Comparison of ENCODE assay signal across 22 cellular contexts in the genomic region with DNA sequence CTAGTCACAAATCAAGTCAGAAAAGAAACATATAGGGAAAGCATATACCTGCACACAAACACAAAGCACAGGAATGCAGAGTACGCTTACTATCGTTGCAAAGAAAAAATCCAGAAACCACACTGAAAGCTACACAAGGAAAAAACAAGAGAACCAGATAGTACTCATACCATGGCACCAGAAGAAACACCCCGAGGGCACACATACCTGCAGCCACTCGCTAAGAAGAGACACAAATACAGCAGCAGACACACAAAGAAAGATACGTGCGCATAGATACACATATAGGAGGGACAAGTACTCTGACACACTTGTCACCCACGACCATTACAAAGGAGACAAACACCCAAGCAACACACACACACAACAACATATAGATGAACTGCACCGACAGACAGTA. TPM values are rescaled to one million over a fixed set of nuclear protein-coding genes. Genes with fewer than 3 reads are reported as not detected.
"Had no signal": no experiment of that assay in that cellular context is flagged by ENCODE, and none has a peak within 500 bp of the region (broad histone marks: within the 10 kb centered on the region; RNA-seq: fewer than 3 reads in every experiment).

No MANE protein-coding gene starts in this region.

- DNase-seq: activated B cell treated with CpG ODN at 0.5 μM for 24 hours; activated CD4-positive, alpha-beta memory T cell treated with anti-CD3 and anti-CD28 coated beads for 36 hours; activated effector memory CD4-positive, alpha-beta T cell treated with Interleukin-2 at 50 U/mL for 16 hours; activated T-cell treated with anti-CD3 and anti-CD28 coated beads, Interleukin-2, amount 50 U/mL, for 4 hours; dorsolateral prefrontal cortex; left ventricle myocardium superior; mesenchymal stem cell; nephron progenitor cell; SIG-M5; stimulated activated naive CD8-positive, alpha-beta T cell treated with anti-CD3 and anti-CD28 coated beads, Interleukin-15, amount 100 ng/mL, for 72 hours; T-helper 17 cell; testis had no signal

- H3K9me3 Mint-ChIP-seq: activated B cell treated with CpG ODN at 0.5 μM for 24 hours; activated CD4-positive, alpha-beta memory T cell treated with anti-CD3 and anti-CD28 coated beads for 36 hours; activated T-cell treated with anti-CD3 and anti-CD28 coated beads, Interleukin-2, amount 50 U/mL, for 4 hours; stimulated activated naive CD8-positive, alpha-beta T cell treated with anti-CD3 and anti-CD28 coated beads, Interleukin-15, amount 100 ng/mL, for 72 hours had no signal

- H3K27ac Mint-ChIP-seq: activated B cell treated with CpG ODN at 0.5 μM for 24 hours; activated CD4-positive, alpha-beta memory T cell treated with anti-CD3 and anti-CD28 coated beads for 36 hours; nephron progenitor cell; stimulated activated naive CD8-positive, alpha-beta T cell treated with anti-CD3 and anti-CD28 coated beads, Interleukin-15, amount 100 ng/mL, for 72 hours; T-helper 17 cell had no signal

- H3K27me3 Mint-ChIP-seq: activated B cell treated with CpG ODN at 0.5 μM for 24 hours; activated CD4-positive, alpha-beta memory T cell treated with anti-CD3 and anti-CD28 coated beads for 36 hours; stimulated activated naive CD8-positive, alpha-beta T cell treated with anti-CD3 and anti-CD28 coated beads, Interleukin-15, amount 100 ng/mL, for 72 hours; T-helper 17 cell had no signal

- FAIRE-seq: astrocyte, TTC549 had no signal

- ATAC-seq: activated T-cell treated with anti-CD3 and anti-CD28 coated beads, Interleukin-2, amount 50 U/mL, for 4 hours; esophagus mucosa; left ventricle myocardium superior; sciatic nerve; stimulated activated naive CD8-positive, alpha-beta T cell treated with anti-CD3 and anti-CD28 coated beads, Interleukin-15, amount 100 ng/mL, for 72 hours; T-helper 17 cell had no signal

- H3K4me3 Mint-ChIP-seq: activated B cell treated with CpG ODN at 0.5 μM for 24 hours; activated CD4-positive, alpha-beta memory T cell treated with anti-CD3 and anti-CD28 coated beads for 36 hours; activated T-cell treated with anti-CD3 and anti-CD28 coated beads, Interleukin-2, amount 50 U/mL, for 4 hours; nephron progenitor cell; stimulated activated naive CD8-positive, alpha-beta T cell treated with anti-CD3 and anti-CD28 coated beads, Interleukin-15, amount 100 ng/mL, for 72 hours; T-helper 17 cell had no signal

RNA-seq across cellular contexts. Expression of a gene that starts 1.4 kb away (rescaled TPM):
- total RNA-seq: cardiac muscle cell, osteocyte had no signal

RNA-seq across cellular contexts. Expression of a gene that starts 59.7 kb away (rescaled TPM):
- total RNA-seq: activated B cell treated with CpG ODN at 0.5 μM for 24 hours; activated CD4-positive, alpha-beta memory T cell treated with anti-CD3 and anti-CD28 coated beads for 36 hours; activated T-cell treated with anti-CD3 and anti-CD28 coated beads, Interleukin-2, amount 50 U/mL, for 4 hours; astrocyte; cardiac muscle cell; dorsolateral prefrontal cortex; esophagus mucosa; hepatocyte; kidney epithelial cell; left ventricle myocardium superior; osteocyte; pulmonary artery endothelial cell; sciatic nerve; T-helper 17 cell; ureter had no signal
